31 cellular contexts compared by ENCODE assay signal in genomic region chr2:208496129-208496528, GRCh38.
"Had no signal": no experiment of that assay in that cellular context is flagged by ENCODE, and none has a peak within 500 bp of the region (broad histone marks: within the 10 kb centered on the region; RNA-seq: fewer than 3 reads in every experiment).

No MANE protein-coding gene starts in this region.

- H3K4me1 ChIP-seq: adrenal gland, ascending aorta, breast epithelium, colonic mucosa had no signal

- H3K4me3 ChIP-seq: adrenal gland, ascending aorta, breast epithelium, cardiac muscle cell, colonic mucosa had no signal

- DNase-seq: activated B cell treated with CpG ODN at 0.5 μM for 24 hours; activated CD4-positive, alpha-beta T cell treated with anti-CD3 and anti-CD28 coated beads for 48 hours; activated CD4-positive, alpha-beta T cell treated with anti-CD3 and anti-CD28 coated beads, Interleukin-2, amount 50 U/mL, for 1 hour; activated CD4-positive, alpha-beta T cell treated with anti-CD3 and anti-CD28 coated beads, Interleukin-2, amount 50 U/mL, for 48 hours; activated CD8-positive, alpha-beta memory T cell treated with anti-CD3 and anti-CD28 coated beads for 24 hours; activated CD8-positive, alpha-beta T cell treated with anti-CD3 and anti-CD28 coated beads for 36 hours; activated effector memory CD4-positive, alpha-beta T cell treated with Interleukin-2 at 50 U/mL for 16 hours; activated gamma-delta T cell treated with Interleukin-2 at 50 U/mL for 16 hours; activated naive CD4-positive, alpha-beta T cell treated with anti-CD3 and anti-CD28 coated beads, Interleukin-2, amount 50 U/mL, for 16 hours; activated naive CD4-positive, alpha-beta T cell treated with Interleukin-2 at 50 U/mL for 16 hours; activated naive CD8-positive, alpha-beta T cell treated with anti-CD3 and anti-CD28 coated beads, Interleukin-2, amount 50 U/mL, for 24 hours; activated T-cell treated with anti-CD3 and anti-CD28 coated beads, Interleukin-2, amount 50 U/mL, for 4 hours; adrenal gland; central memory CD4-positive, alpha-beta T cell; cerebellar nuclear complex; colonic mucosa; effector CD8-positive, alpha-beta T cell; foreskin fibroblast; head of caudate nucleus; T-helper 1 cell; T-helper 17 cell; T1000 had no signal

- H3K27ac ChIP-seq: adrenal gland, ascending aorta, breast epithelium, cardiac muscle cell, colonic mucosa, epithelial cell of prostate had no signal

- ATAC-seq: activated CD4-positive, CD25-positive, alpha-beta regulatory T cell treated with anti-CD3 and anti-CD28 coated beads, Interleukin-2, amount 50 U/mL, for 24 hours; activated CD8-positive, alpha-beta T cell treated with anti-CD3 and anti-CD28 coated beads for 36 hours; activated naive CD8-positive, alpha-beta T cell treated with anti-CD3 and anti-CD28 coated beads, Interleukin-2, amount 50 U/mL, for 24 hours; activated T-cell treated with anti-CD3 and anti-CD28 coated beads, Interleukin-2, amount 50 U/mL, for 4 hours; activated T-helper 17 cell treated with anti-CD3 and anti-CD28 coated beads, Interleukin-2, amount 50 U/mL, for 72 hours; T-helper 17 cell had no signal

- H3K27me3 ChIP-seq: adrenal gland, ascending aorta, breast epithelium, cardiac muscle cell, colonic mucosa had no signal

- H3K27me3 Mint-ChIP-seq: activated B cell treated with CpG ODN at 0.5 μM for 24 hours; activated CD8-positive, alpha-beta T cell treated with anti-CD3 and anti-CD28 coated beads for 36 hours; activated naive CD8-positive, alpha-beta T cell; activated T-helper 17 cell treated with anti-CD3 and anti-CD28 coated beads, Interleukin-2, amount 50 U/mL, for 72 hours; brain had no signal

- H3K36me3 ChIP-seq: adrenal gland, ascending aorta, breast epithelium, cardiac muscle cell, colonic mucosa had no signal

- H3K4me1 Mint-ChIP-seq: activated B cell treated with CpG ODN at 0.5 μM for 24 hours; activated naive CD8-positive, alpha-beta T cell treated with anti-CD3 and anti-CD28 coated beads, Interleukin-2, amount 50 U/mL, for 24 hours; activated T-helper 17 cell treated with anti-CD3 and anti-CD28 coated beads, Interleukin-2, amount 50 U/mL, for 72 hours; T-helper 17 cell had no signal

- H3K27ac Mint-ChIP-seq: activated B cell treated with CpG ODN at 0.5 μM for 24 hours; activated CD8-positive, alpha-beta T cell treated with anti-CD3 and anti-CD28 coated beads for 36 hours; activated naive CD8-positive, alpha-beta T cell; activated naive CD8-positive, alpha-beta T cell treated with anti-CD3 and anti-CD28 coated beads, Interleukin-2, amount 50 U/mL, for 24 hours; activated T-helper 17 cell treated with anti-CD3 and anti-CD28 coated beads, Interleukin-2, amount 50 U/mL, for 72 hours; brain; T-helper 17 cell; T-helper 2 cell treated with Interferon-gamma antibody and Interleukin-4, amounts not matched to agents 5 μg/mL and 100 μg/mL, for 36 hours had no signal

- H3K9me3 Mint-ChIP-seq: activated B cell treated with CpG ODN at 0.5 μM for 24 hours; activated CD8-positive, alpha-beta T cell treated with anti-CD3 and anti-CD28 coated beads for 36 hours; activated naive CD8-positive, alpha-beta T cell treated with anti-CD3 and anti-CD28 coated beads, Interleukin-2, amount 50 U/mL, for 24 hours; activated T-cell treated with anti-CD3 and anti-CD28 coated beads, Interleukin-2, amount 50 U/mL, for 4 hours; activated T-helper 17 cell treated with anti-CD3 and anti-CD28 coated beads, Interleukin-2, amount 50 U/mL, for 72 hours; brain; T-helper 2 cell treated with Interferon-gamma antibody and Interleukin-4, amounts not matched to agents 5 μg/mL and 100 μg/mL, for 36 hours had no signal

- H3K36me3 Mint-ChIP-seq: activated naive CD8-positive, alpha-beta T cell; brain had no signal

- H3K9me3 ChIP-seq: adrenal gland, ascending aorta, breast epithelium, colonic mucosa had no signal

- H3K4me3 Mint-ChIP-seq: activated B cell treated with CpG ODN at 0.5 μM for 24 hours; activated CD8-positive, alpha-beta T cell treated with anti-CD3 and anti-CD28 coated beads for 36 hours; activated naive CD8-positive, alpha-beta T cell; activated naive CD8-positive, alpha-beta T cell treated with anti-CD3 and anti-CD28 coated beads, Interleukin-2, amount 50 U/mL, for 24 hours; activated T-cell treated with anti-CD3 and anti-CD28 coated beads, Interleukin-2, amount 50 U/mL, for 4 hours; activated T-helper 17 cell treated with anti-CD3 and anti-CD28 coated beads, Interleukin-2, amount 50 U/mL, for 72 hours; brain; T-helper 17 cell; T-helper 2 cell treated with Interferon-gamma antibody and Interleukin-4, amounts not matched to agents 5 μg/mL and 100 μg/mL, for 36 hours had no signal
